ENCODE assay signal across 1 cellular context in genomic region chr5:60563696-60564324, GRCh38.
A peak's percentile ranks its signal among the peaks of the same experiment; 100 is the strongest.
TF ChIP-seq lines count a peak whose summit lies in the region.

No MANE protein-coding gene starts in this region.

TF ChIP-seq in HepG2, 621 proteins besides CTCF, POLR2A, EP300 and RAD21 (continued from another document and continues in another):
- TF ChIP-seq ZNF710 (CRISPR knock-in tag; IDR thresholded peaks at IDR 0.05; ENCODE audit: borderline replicate concordance): no peak
- TF ChIP-seq AFF4 (CRISPR knock-in tag; IDR thresholded peaks at IDR 0.05): no peak
- TF ChIP-seq HMGA1 (CRISPR knock-in tag; conservative IDR thresholded peaks at IDR 0.05): no peak
- no peak for TF ChIP-seq PRDM15 (CRISPR knock-in tag; IDR thresholded peaks at IDR 0.05)
- no peak for TF ChIP-seq ZMAT5 (CRISPR knock-in tag; IDR thresholded peaks at IDR 0.05; ENCODE audit: borderline replicate concordance, low read depth)
- no peak for TF ChIP-seq ZFY (CRISPR knock-in tag; IDR thresholded peaks at IDR 0.05)
- no peak for TF ChIP-seq ZNF530 (CRISPR knock-in tag; IDR thresholded peaks at IDR 0.05; ENCODE audit: low read depth)
- 0 out of 2 replicates have a peak, but pooled peaks have one; percentile 36 for TF ChIP-seq RXRB (CRISPR knock-in tag; IDR thresholded peaks at IDR 0.05; ENCODE audit: borderline replicate concordance)
- TF ChIP-seq UBTF (CRISPR knock-in tag; IDR thresholded peaks at IDR 0.05): no peak
- no peak for TF ChIP-seq HNRNPL (IDR thresholded peaks at IDR 0.05; ENCODE audit: low read depth, low read length)
- no peak for TF ChIP-seq ZNF580 (CRISPR knock-in tag; IDR thresholded peaks at IDR 0.05; ENCODE audit: borderline replicate concordance, low read depth)
- no peak for TF ChIP-seq ERF (CRISPR knock-in tag; IDR thresholded peaks at IDR 0.05)
- no peak for TF ChIP-seq TOE1 (CRISPR knock-in tag; IDR thresholded peaks at IDR 0.05)
- TF ChIP-seq ZNF672 (CRISPR knock-in tag; IDR thresholded peaks at IDR 0.05): no peak
- no peak for TF ChIP-seq ZNF282 (IDR thresholded peaks at IDR 0.05; ENCODE audit: partially characterized antibody)
- no peak for TF ChIP-seq ZNF605 (CRISPR knock-in tag; IDR thresholded peaks at IDR 0.05)
- TF ChIP-seq IKZF1 (IDR thresholded peaks at IDR 0.05): no peak
- TF ChIP-seq SP5 (CRISPR knock-in tag; IDR thresholded peaks at IDR 0.05; ENCODE audit: borderline replicate concordance, low read depth): no peak
- peak in 1 of 2 experiments; percentile 53; a peak in 2 of 4 replicates for TF ChIP-seq ATF4 (CRISPR knock-in tag; IDR thresholded peaks at IDR 0.05)
- no peak for TF ChIP-seq ATM (IDR thresholded peaks at IDR 0.05; ENCODE audit: borderline replicate concordance)
- TF ChIP-seq THAP11 (CRISPR knock-in tag; IDR thresholded peaks at IDR 0.05): 0 out of 2 replicates have a peak, but pooled peaks have one; percentile 37
- TF ChIP-seq RBM22 (optimal IDR thresholded peaks at IDR 0.05; ENCODE audit: low read length): no peak
- TF ChIP-seq ARHGAP35 (CRISPR knock-in tag; IDR thresholded peaks at IDR 0.05; ENCODE audit: borderline replicate concordance): no peak
- peak; percentile 34; the same call in 1 of the 2 replicates for TF ChIP-seq PATZ1 (CRISPR knock-in tag; IDR thresholded peaks at IDR 0.05)
- no peak for TF ChIP-seq E2F1 (CRISPR knock-in tag; IDR thresholded peaks at IDR 0.05)
- no peak for TF ChIP-seq ZNF7 (CRISPR knock-in tag; IDR thresholded peaks at IDR 0.05)
- no peak for TF ChIP-seq ZNF264 (CRISPR knock-in tag; IDR thresholded peaks at IDR 0.05)
- TF ChIP-seq ZNF121 (CRISPR knock-in tag; IDR thresholded peaks at IDR 0.05): no peak
- TF ChIP-seq FOXJ3 (CRISPR knock-in tag; IDR thresholded peaks at IDR 0.05; ENCODE audit: borderline replicate concordance): no peak
- TF ChIP-seq ZBTB7B (CRISPR knock-in tag; IDR thresholded peaks at IDR 0.05): no peak
- TF ChIP-seq MAF1 (CRISPR knock-in tag; IDR thresholded peaks at IDR 0.05; ENCODE audit: borderline replicate concordance): no peak
- no peak for TF ChIP-seq DMTF1 (CRISPR knock-in tag; IDR thresholded peaks at IDR 0.05)
- no peak for TF ChIP-seq ZNF563 (CRISPR knock-in tag; IDR thresholded peaks at IDR 0.05)
- no peak for TF ChIP-seq HNRNPH1 (optimal IDR thresholded peaks at IDR 0.05; ENCODE audit: low read depth, low read length)
- TF ChIP-seq TFDP1 (CRISPR knock-in tag; IDR thresholded peaks at IDR 0.05; ENCODE audit: borderline replicate concordance): no peak
- no peak for TF ChIP-seq THAP8 (CRISPR knock-in tag; IDR thresholded peaks at IDR 0.05; ENCODE audit: borderline replicate concordance)
- TF ChIP-seq SSRP1 (CRISPR knock-in tag; IDR thresholded peaks at IDR 0.05): no peak
- 0 out of 2 replicates have a peak, but pooled peaks have one; percentile 18 for TF ChIP-seq ADNP (CRISPR knock-in tag; IDR thresholded peaks at IDR 0.05)
- TF ChIP-seq GATAD1 (CRISPR knock-in tag; IDR thresholded peaks at IDR 0.05): no peak
- no peak for TF ChIP-seq ZKSCAN5 (CRISPR knock-in tag; IDR thresholded peaks at IDR 0.05)
- TF ChIP-seq KDM3A (CRISPR knock-in tag; IDR thresholded peaks at IDR 0.05; ENCODE audit: low read depth): no peak
